In genomic region chr16:76175718-76176117, GRCh38 we compare ENCODE assay signal across 14 cellular contexts.
"Had no signal": no experiment of that assay in that cellular context is flagged by ENCODE, and none has a peak within 500 bp of the region (broad histone marks: within the 10 kb centered on the region; RNA-seq: fewer than 3 reads in every experiment).

No MANE protein-coding gene starts in this region.

- H3K27ac Mint-ChIP-seq: activated naive CD4-positive, alpha-beta T cell treated with anti-CD3 and anti-CD28 coated beads, Interleukin-2, amount 50 U/mL, for 24 hours; stimulated activated naive B cell treated with anti-CD40 and anti-IgM and Interleukin-4, amounts not matched to agents 10 μg/mL and 1 μg/mL and 100 μg/mL, for 72 hours had no signal

- H3K4me1 Mint-ChIP-seq: activated naive CD4-positive, alpha-beta T cell treated with anti-CD3 and anti-CD28 coated beads, Interleukin-2, amount 50 U/mL, for 24 hours; neural crest cell; stimulated activated naive B cell treated with anti-CD40 and anti-IgM and Interleukin-4, amounts not matched to agents 10 μg/mL and 1 μg/mL and 100 μg/mL, for 72 hours had no signal

- H3K4me1 ChIP-seq: gastroesophageal sphincter, transverse colon had no signal

- H3K27me3 Mint-ChIP-seq: activated naive CD4-positive, alpha-beta T cell treated with anti-CD3 and anti-CD28 coated beads, Interleukin-2, amount 50 U/mL, for 24 hours; stimulated activated naive B cell treated with anti-CD40 and anti-IgM and Interleukin-4, amounts not matched to agents 10 μg/mL and 1 μg/mL and 100 μg/mL, for 72 hours had no signal

- H3K27ac ChIP-seq: coronary artery, gastroesophageal sphincter, transverse colon had no signal

- ATAC-seq: gastroesophageal sphincter, sciatic nerve had no signal

- H3K36me3 Mint-ChIP-seq: activated naive CD4-positive, alpha-beta T cell treated with anti-CD3 and anti-CD28 coated beads, Interleukin-2, amount 50 U/mL, for 24 hours; stimulated activated naive B cell treated with anti-CD40 and anti-IgM and Interleukin-4, amounts not matched to agents 10 μg/mL and 1 μg/mL and 100 μg/mL, for 72 hours had no signal

- H3K27me3 ChIP-seq: gastroesophageal sphincter, transverse colon had no signal

- H3K4me3 ChIP-seq: coronary artery, gastroesophageal sphincter, transverse colon had no signal

- H3K4me3 Mint-ChIP-seq: activated naive CD4-positive, alpha-beta T cell treated with anti-CD3 and anti-CD28 coated beads, Interleukin-2, amount 50 U/mL, for 24 hours; neural crest cell; stimulated activated naive B cell treated with anti-CD40 and anti-IgM and Interleukin-4, amounts not matched to agents 10 μg/mL and 1 μg/mL and 100 μg/mL, for 72 hours had no signal

- H3K36me3 ChIP-seq: gastroesophageal sphincter, transverse colon had no signal

- DNase-seq: activated CD4-positive, alpha-beta T cell treated with anti-CD3 and anti-CD28 coated beads, Interleukin-2, amount 50 U/mL, for 1 hour; activated effector memory CD4-positive, alpha-beta T cell treated with Interleukin-2 at 50 U/mL for 16 hours; activated T-cell treated with anti-CD3 and anti-CD28 coated beads, Interleukin-2, amount 50 U/mL, for 1 hour; effector CD4-positive, alpha-beta T cell; hippocampal formation; stimulated activated CD4-positive, alpha-beta T cell treated with anti-CD3 and anti-CD28 coated beads, Interleukin-2, amount 100 ng/mL, for 24 hours; stimulated activated naive B cell treated with anti-CD40 and anti-IgM and Interleukin-4, amounts not matched to agents 10 μg/mL and 1 μg/mL and 100 μg/mL, for 72 hours; substantia nigra; transverse colon had no signal
